ENCODE assay signal across 15 cellular contexts in the genomic region with DNA sequence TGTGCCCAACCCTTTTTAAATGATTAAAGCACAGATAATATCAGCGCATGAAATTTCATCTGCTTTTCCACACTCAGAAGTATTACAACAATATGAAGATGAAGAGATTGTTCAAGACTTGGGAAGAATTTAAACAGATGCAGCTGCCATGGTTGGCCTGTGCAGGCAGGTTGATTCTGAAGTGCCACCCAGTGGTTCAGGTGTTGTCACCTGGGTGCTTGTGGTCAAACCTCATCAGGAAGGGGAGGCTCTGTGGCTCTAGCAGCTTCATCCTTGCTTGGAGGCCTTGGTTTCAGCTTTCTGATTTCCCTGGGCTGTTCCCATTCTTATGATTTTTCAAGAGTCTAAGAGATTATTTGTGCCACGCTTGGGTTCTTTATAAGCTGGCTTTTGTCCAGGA. TPM values are rescaled to one million over a fixed set of nuclear protein-coding genes. Genes with fewer than 3 reads are reported as not detected.
DNase-seq lines count a peak whose midpoint lies in the region; ATAC-seq and TF ChIP-seq lines count a peak whose summit lies in the region.
"Had no signal": no experiment of that assay in that cellular context is flagged by ENCODE, and none has a peak within 500 bp of the region (broad histone marks: within the 10 kb centered on the region; RNA-seq: fewer than 3 reads in every experiment).

No MANE protein-coding gene starts in this region.

- H3K27me3 ChIP-seq in PC-3 (ENCODE audit: low read length): no peaks in the 10 kb centered on the region
- no peaks in the 10 kb centered on the region for H3K27me3 ChIP-seq in parathyroid adenoma (ENCODE audit: control insufficient read depth, insufficient read depth, low read length)
- H3K27me3 ChIP-seq in ascending aorta: no peaks in the 10 kb centered on the region
- no peaks in the 10 kb centered on the region for H3K27me3 ChIP-seq in dorsolateral prefrontal cortex

- peaks cover 27% of the 10 kb centered on the region for H3K36me3 ChIP-seq in PC-3 (ENCODE audit: low read depth, low read length)
- H3K36me3 ChIP-seq in parathyroid adenoma (ENCODE audit: control insufficient read depth, insufficient read depth, low read length): no peaks in the 10 kb centered on the region
- H3K36me3 ChIP-seq in ascending aorta: peaks cover 71 to 81% of the 10 kb centered on the region in 2 donors

- peaks cover 6% of the 10 kb centered on the region for H3K4me1 Mint-ChIP-seq in activated CD4-positive, alpha-beta memory T cell treated with anti-CD3 and anti-CD28 coated beads, Interleukin-2, amount 10 ng/mL, durations not matched to agents 7 days and 5 days
- no peaks in the 10 kb centered on the region for H3K4me1 Mint-ChIP-seq in activated CD4-positive, alpha-beta memory T cell treated with anti-CD3 and anti-CD28 coated beads for 36 hours (ENCODE audit: low read depth)

- BruUV-seq in PC-3 (replicated peaks; lab: Mats Ljungman, UMichigan): no TSS peak

- H3K4me1 ChIP-seq in PC-3 (ENCODE audit: insufficient read depth, low read length): no peaks in the 10 kb centered on the region
- peaks cover 10% of the 10 kb centered on the region for H3K4me1 ChIP-seq in parathyroid adenoma
- no peaks in the 10 kb centered on the region for H3K4me1 ChIP-seq in ascending aorta

- H3K4me3 ChIP-seq in PC-3 (ENCODE audit: low read length): no peak overlapping the region
- H3K4me3 ChIP-seq in parathyroid adenoma (ENCODE audit: low read depth, low read length): no peak overlapping the region
- H3K4me3 ChIP-seq in ascending aorta: no peak overlapping the region
- no peak overlapping the region for H3K4me3 ChIP-seq in dorsolateral prefrontal cortex
- H3K4me3 ChIP-seq: GM23248, psoas muscle had no signal

- in situ Hi-C loops in GM13977 (cut with MboI; ENCODE audit: low pct_unique_long_range_greater_than_20kb, low sequenced_read_pairs, unreplicated experiment): no loop called here

- H3K36me3 Mint-ChIP-seq in activated CD4-positive, alpha-beta memory T cell treated with anti-CD3 and anti-CD28 coated beads, Interleukin-2, amount 10 ng/mL, durations not matched to agents 7 days and 5 days (ENCODE audit: low read depth): peaks cover 40% of the 10 kb centered on the region
- peaks cover 35% of the 10 kb centered on the region for H3K36me3 Mint-ChIP-seq in activated CD4-positive, alpha-beta memory T cell treated with anti-CD3 and anti-CD28 coated beads for 36 hours

- H3K9me2 ChIP-seq in PC-3 (replicated peaks; ENCODE audit: low read length): no peaks in the 10 kb centered on the region

- no peaks in the 10 kb centered on the region for H3K27me3 Mint-ChIP-seq in activated CD4-positive, alpha-beta memory T cell treated with anti-CD3 and anti-CD28 coated beads, Interleukin-2, amount 10 ng/mL, durations not matched to agents 7 days and 5 days
- H3K27me3 Mint-ChIP-seq in activated CD4-positive, alpha-beta memory T cell treated with anti-CD3 and anti-CD28 coated beads for 36 hours: no peaks in the 10 kb centered on the region
- H3K27me3 Mint-ChIP-seq: dendritic cell treated with granulocyte-macrophage colony-stimulating factor and Interleukin-4, amounts not matched to agents 40 ng/mL and 50 ng/mL, for 4 days had no signal

- no peaks in the 10 kb centered on the region for H3K9me3 Mint-ChIP-seq in activated CD4-positive, alpha-beta memory T cell treated with anti-CD3 and anti-CD28 coated beads, Interleukin-2, amount 10 ng/mL, durations not matched to agents 7 days and 5 days
- H3K9me3 Mint-ChIP-seq in activated CD4-positive, alpha-beta memory T cell treated with anti-CD3 and anti-CD28 coated beads for 36 hours: no peaks in the 10 kb centered on the region
- H3K9me3 Mint-ChIP-seq: dendritic cell treated with granulocyte-macrophage colony-stimulating factor and Interleukin-4, amounts not matched to agents 40 ng/mL and 50 ng/mL, for 4 days had no signal

- H3K27ac ChIP-seq in PC-3 (ENCODE audit: low read length) (no peak overlapping the region), parathyroid adenoma (peak overlapping the region; percentile 17), ascending aorta (no peak overlapping the region), dorsolateral prefrontal cortex (no peak overlapping the region)
- H3K27ac ChIP-seq: GM23248, psoas muscle had no signal

- no peaks in the 10 kb centered on the region for H3K79me2 ChIP-seq in PC-3 (ENCODE audit: low read length)
- H3K79me2 ChIP-seq in parathyroid adenoma: peaks cover 2% of the 10 kb centered on the region

- H3K4me2 ChIP-seq in PC-3 (ENCODE audit: low read length) (no peak overlapping the region), parathyroid adenoma (ENCODE audit: low read length) (no peak overlapping the region)

- no peaks in the 10 kb centered on the region for H4K20me1 ChIP-seq in PC-3 (ENCODE audit: low read length)

- POLR2A ChIA-PET in activated CD4-positive, alpha-beta memory T cell treated with anti-CD3 and anti-CD28 coated beads, Interleukin-2, amount 10 ng/mL, durations not matched to agents 7 days and 5 days (lab: Charles Lee): no interaction called here
- POLR2A ChIA-PET in activated CD4-positive, alpha-beta memory T cell treated with anti-CD3 and anti-CD28 coated beads for 36 hours (lab: Charles Lee): no interaction called here
- POLR2A ChIA-PET in PC-3 (lab: Charles Lee; ENCODE audit: unreplicated experiment): no interaction called here

- no peak overlapping the region for H2AFZ ChIP-seq in PC-3 (ENCODE audit: low read length)
- H2AFZ ChIP-seq in parathyroid adenoma: no peak overlapping the region
- H2AFZ ChIP-seq: GM23248 had no signal

- H3K27ac Mint-ChIP-seq in activated CD4-positive, alpha-beta memory T cell treated with anti-CD3 and anti-CD28 coated beads, Interleukin-2, amount 10 ng/mL, durations not matched to agents 7 days and 5 days: peak overlapping the region; percentile 24
- no peak overlapping the region for H3K27ac Mint-ChIP-seq in activated CD4-positive, alpha-beta memory T cell treated with anti-CD3 and anti-CD28 coated beads for 36 hours
- H3K27ac Mint-ChIP-seq: dendritic cell treated with granulocyte-macrophage colony-stimulating factor and Interleukin-4, amounts not matched to agents 40 ng/mL and 50 ng/mL, for 4 days had no signal

- DNase-seq in activated CD4-positive, alpha-beta memory T cell treated with anti-CD3 and anti-CD28 coated beads, Interleukin-2, amount 10 ng/mL, durations not matched to agents 7 days and 5 days: no peak
- no peak for DNase-seq in activated CD4-positive, alpha-beta memory T cell treated with anti-CD3 and anti-CD28 coated beads for 36 hours
- peak; percentile 26 for DNase-seq in GM13977 (ENCODE audit: low spot score)
- no peak for DNase-seq in PC-3
- DNase-seq in C1 segment of cervical spinal cord (lab: John Stamatoyannopoulos, UW): no peak
- no peak for DNase-seq in ascending aorta (ENCODE audit: low spot score in 2 of 2)
- no peak for DNase-seq in dorsolateral prefrontal cortex
- DNase-seq: ACHN; activated CD4-positive, alpha-beta T cell treated with anti-CD3 and anti-CD28 coated beads, Interleukin-2, amount 50 U/mL, for 4 hours; activated gamma-delta T cell; GM23248; hypothalamus; psoas muscle had no signal

- H3F3A ChIP-seq in PC-3 (ENCODE audit: low read length, unreplicated experiment): no peaks in the 10 kb centered on the region

- H3K9ac ChIP-seq in PC-3 (ENCODE audit: low read length) (no peak overlapping the region), parathyroid adenoma (no peak overlapping the region)
- H3K9ac ChIP-seq: GM23248 had no signal

- CTCF ChIA-PET in activated CD4-positive, alpha-beta memory T cell treated with anti-CD3 and anti-CD28 coated beads, Interleukin-2, amount 10 ng/mL, durations not matched to agents 7 days and 5 days (lab: Charles Lee): no interaction called here
- CTCF ChIA-PET in activated CD4-positive, alpha-beta memory T cell treated with anti-CD3 and anti-CD28 coated beads for 36 hours (lab: Charles Lee): interaction anchor here (0.9 kb wide), 1 partner anchor 221 kb away, joined by 3 read pairs; no protein-coding TSS in a partner anchor
- CTCF ChIA-PET in PC-3 (lab: Charles Lee): no interaction called here

- no peak for ATAC-seq in PC-3
- ATAC-seq: psoas muscle had no signal

- H3K9me3 ChIP-seq in PC-3 (ENCODE audit: low read length) (no peaks in the 10 kb centered on the region), parathyroid adenoma (ENCODE audit: control insufficient read depth, low read length) (no peaks in the 10 kb centered on the region), ascending aorta (no peaks in the 10 kb centered on the region)
- H3K9me3 ChIP-seq: psoas muscle had no signal

- H3K4me3 Mint-ChIP-seq in activated CD4-positive, alpha-beta memory T cell treated with anti-CD3 and anti-CD28 coated beads, Interleukin-2, amount 10 ng/mL, durations not matched to agents 7 days and 5 days: no peak overlapping the region
- no peak overlapping the region for H3K4me3 Mint-ChIP-seq in activated CD4-positive, alpha-beta memory T cell treated with anti-CD3 and anti-CD28 coated beads for 36 hours
- H3K4me3 Mint-ChIP-seq: dendritic cell treated with granulocyte-macrophage colony-stimulating factor and Interleukin-4, amounts not matched to agents 40 ng/mL and 50 ng/mL, for 4 days had no signal

- intact Hi-C loops in activated CD4-positive, alpha-beta memory T cell treated with anti-CD3 and anti-CD28 coated beads for 36 hours (cut with micrococcal nuclease): no loop called here
- intact Hi-C loops in PC-3 (cut with micrococcal nuclease) (no loop called here), ascending aorta (cut with DNase I) (no loop called here), dorsolateral prefrontal cortex (cut with DNase I) (no loop called here)

- TF ChIP-seq CTCF in GM13977 (IDR thresholded peaks at IDR 0.05; ENCODE audit: extremely low read depth, insufficient read depth, missing control alignments) (no peak), PC-3 (conservative IDR thresholded peaks at IDR 0.05; ENCODE audit: low read depth, low read length) (peak; percentile 17; the same call in 1 of the 2 replicates), parathyroid adenoma (IDR thresholded peaks at IDR 0.05) (peak; percentile 29), ascending aorta (IDR thresholded peaks at IDR 0.05) (no peak), dorsolateral prefrontal cortex (IDR thresholded peaks at IDR 0.05 in 54 of 56, conservative IDR thresholded peaks at IDR 0.05 in 2 of 56; ENCODE audit: low read depth in 1 of 56, partially characterized antibody in 56 of 56) (no peak)

RNA-seq across cellular contexts. Expression of gene CLEC18C, which starts 22.2 kb away (rescaled TPM):
- under 1 TPM; 0.35 to 0.60 TPM for total RNA-seq in activated CD4-positive, alpha-beta memory T cell treated with anti-CD3 and anti-CD28 coated beads, Interleukin-2, amount 10 ng/mL, durations not matched to agents 7 days and 5 days
- total RNA-seq in activated CD4-positive, alpha-beta memory T cell treated with anti-CD3 and anti-CD28 coated beads for 36 hours: not detected
- total RNA-seq in PC-3 (2014; rRNA removed): 0.12 and 0.18 TPM in 2 replicates
- not detected for total RNA-seq in ascending aorta
- total RNA-seq in dorsolateral prefrontal cortex: 1 to 10 TPM in 81 of 120 experiments, under 1 TPM in 26, not detected in 13; 0.21 to 9.0 (median 1.8) TPM

RNA-seq across cellular contexts. Expression of gene PDPR, which starts 37.3 kb away (rescaled TPM):
- total RNA-seq in activated CD4-positive, alpha-beta memory T cell treated with anti-CD3 and anti-CD28 coated beads, Interleukin-2, amount 10 ng/mL, durations not matched to agents 7 days and 5 days: 10 to 100 TPM; 19.6 to 19.7 TPM
- 10 to 100 TPM; 13.9 to 15.7 TPM for total RNA-seq in activated CD4-positive, alpha-beta memory T cell treated with anti-CD3 and anti-CD28 coated beads for 36 hours
- total RNA-seq in PC-3 (2014; rRNA removed) (9.4 and 18.9 TPM in 2 replicates), ascending aorta (17.3 TPM), dorsolateral prefrontal cortex (10 to 100 TPM; 12.7 to 50.7 (median 30.6) TPM)

Comparison
In these comparisons a context has a peak if more than half of its experiments do, and no peak if none do; other contexts are left out.
1. CTCF ChIP-seq: peak in PC-3 (single experiment) and parathyroid adenoma (single experiment); none in GM13977 (single experiment), ascending aorta (0 of 3) and dorsolateral prefrontal cortex (0 of 56).